Comparison of ENCODE assay signal across 9 cellular contexts in the genomic region with DNA sequence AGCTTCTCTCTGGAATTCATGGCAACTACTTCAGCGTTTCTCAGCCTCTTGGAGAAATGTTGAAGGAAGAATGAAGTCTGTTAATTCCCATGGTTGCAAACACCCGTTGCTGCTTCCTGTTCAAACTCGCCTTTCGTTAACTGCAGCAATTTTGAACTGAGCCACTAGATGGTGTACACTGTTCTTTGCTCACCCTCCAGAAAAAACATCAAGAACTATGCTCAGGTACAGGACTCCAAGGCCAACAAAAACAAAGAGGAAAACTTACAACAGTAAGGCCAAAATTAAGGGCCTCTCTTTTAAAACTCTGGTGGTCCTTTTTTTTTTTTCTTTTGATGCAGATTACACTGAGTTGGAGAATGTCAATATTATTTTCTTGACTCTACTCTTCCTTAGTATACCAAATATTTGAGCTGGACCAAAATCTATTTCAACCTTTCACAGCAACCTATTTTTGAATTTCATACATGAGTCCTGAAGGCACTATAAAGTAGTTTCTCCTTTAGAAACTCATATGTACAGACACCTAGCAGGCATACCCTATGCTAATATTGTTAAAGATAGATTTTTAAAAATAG. TPM values are rescaled to one million over a fixed set of nuclear protein-coding genes. Genes with fewer than 3 reads are reported as not detected.
DNase-seq lines count a peak whose midpoint lies in the region; ATAC-seq lines count a peak whose summit lies in the region.
"Had no signal": no experiment of that assay in that cellular context is flagged by ENCODE, and none has a peak within 500 bp of the region (broad histone marks: within the 10 kb centered on the region; RNA-seq: fewer than 3 reads in every experiment).

No MANE protein-coding gene starts in this region.

- H3K36me3 Mint-ChIP-seq in activated CD4-positive, alpha-beta T cell treated with anti-CD3 and anti-CD28 coated beads for 36 hours (ENCODE audit: low read depth), result no peaks in the 10 kb centered on the region
- H3K36me3 Mint-ChIP-seq: CD8-positive, alpha-beta memory T cell had no signal

- DNase-seq in activated CD4-positive, alpha-beta T cell treated with anti-CD3 and anti-CD28 coated beads for 36 hours, result peak; percentile 16
- no peak for DNase-seq in activated CD4-positive, alpha-beta T cell treated with anti-CD3 and anti-CD28 coated beads for 1 hour
- DNase-seq in NCI-H526 treated with DMSO at 0.1 percent for 48 hours (lab: John Stamatoyannopoulos, UW) (peak; percentile 62), astrocyte of the hippocampus (ENCODE audit: low read depth, low spot score) (peak; percentile 86), iPS DF 19.7 (ENCODE audit: low read depth, low spot score) (peak; percentile 60)
- DNase-seq in stimulated activated naive CD8-positive, alpha-beta T cell treated with anti-CD3 and anti-CD28 coated beads, Interleukin-15, Interleukin-2, amounts not matched to agents 100 U/mL and 50 U/mL, for 24 hours, result peak; percentile 26

- H3K27me3 Mint-ChIP-seq in activated CD4-positive, alpha-beta T cell treated with anti-CD3 and anti-CD28 coated beads for 36 hours, result no peaks in the 10 kb centered on the region
- H3K27me3 Mint-ChIP-seq: CD8-positive, alpha-beta memory T cell had no signal

- H3K9me3 Mint-ChIP-seq in activated CD4-positive, alpha-beta T cell treated with anti-CD3 and anti-CD28 coated beads for 36 hours (ENCODE audit: low read depth), result no peaks in the 10 kb centered on the region

- no peak overlapping the region for H3K27ac Mint-ChIP-seq in activated CD4-positive, alpha-beta T cell treated with anti-CD3 and anti-CD28 coated beads for 36 hours
- H3K27ac Mint-ChIP-seq: CD8-positive, alpha-beta memory T cell had no signal

- intact Hi-C loops in activated CD4-positive, alpha-beta T cell treated with anti-CD3 and anti-CD28 coated beads for 36 hours (cut with DNase I, micrococcal nuclease), result loop anchor here in 1 of 2 experiments (1.0 kb wide), 1 partner anchor 216 kb away; no protein-coding TSS in a partner anchor

- H3K4me1 Mint-ChIP-seq in activated CD4-positive, alpha-beta T cell treated with anti-CD3 and anti-CD28 coated beads for 36 hours, result no peaks in the 10 kb centered on the region

- CTCF ChIA-PET in activated CD4-positive, alpha-beta T cell treated with anti-CD3 and anti-CD28 coated beads for 36 hours (lab: Charles Lee), result interaction anchor here (0.6 to 1.6 kb wide), 8 partner anchors 10 to 1859 kb away, joined by 3 to 4 read pairs (median 3); no protein-coding TSS in a partner anchor

- no peak overlapping the region for H3K4me3 Mint-ChIP-seq in activated CD4-positive, alpha-beta T cell treated with anti-CD3 and anti-CD28 coated beads for 36 hours
- H3K4me3 Mint-ChIP-seq: CD8-positive, alpha-beta memory T cell had no signal

- ATAC-seq in activated CD4-positive, alpha-beta T cell treated with anti-CD3 and anti-CD28 coated beads for 36 hours, result peak; percentile 60
- peak; percentile 98 for ATAC-seq in GM21526 (IDR thresholded peaks at IDR 0.05; ENCODE audit: low FRiP score, unreplicated experiment)
- ATAC-seq in HG03571 (IDR thresholded peaks at IDR 0.05; ENCODE audit: unreplicated experiment), result peak; percentile 73
- ATAC-seq in stimulated activated naive CD8-positive, alpha-beta T cell treated with anti-CD3 and anti-CD28 coated beads, Interleukin-15, Interleukin-2, amounts not matched to agents 100 U/mL and 50 U/mL, for 24 hours, result peak; percentile 55

- POLR2A ChIA-PET in activated CD4-positive, alpha-beta T cell treated with anti-CD3 and anti-CD28 coated beads for 36 hours (lab: Charles Lee), result no interaction called here

RNA-seq across cellular contexts. Expression of gene KLHL14, which starts 58.2 kb away (rescaled TPM):
- not detected for total RNA-seq in activated CD4-positive, alpha-beta T cell treated with anti-CD3 and anti-CD28 coated beads for 36 hours
- total RNA-seq: CD8-positive, alpha-beta memory T cell had no signal
